28 cellular contexts compared by ENCODE assay signal in the genomic region with DNA sequence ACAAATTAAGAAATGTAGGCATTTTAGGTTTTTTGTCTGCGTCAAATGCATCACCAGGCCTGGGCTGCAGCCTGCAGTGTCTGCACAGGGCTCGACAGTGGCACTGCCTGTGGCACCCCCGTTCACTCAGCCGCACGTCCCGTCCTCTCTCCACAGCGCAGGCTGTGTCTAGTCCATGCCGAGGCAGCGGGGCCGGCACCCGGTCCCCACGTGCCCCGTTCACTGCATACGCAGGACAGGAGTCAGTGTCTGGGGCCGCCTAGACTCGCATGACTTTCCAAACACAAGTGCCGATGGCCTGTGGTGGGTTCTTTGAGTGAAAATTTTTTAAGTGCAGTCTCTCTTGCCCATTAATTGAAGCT.
"Had no signal": no experiment of that assay in that cellular context is flagged by ENCODE, and none has a peak within 500 bp of the region (broad histone marks: within the 10 kb centered on the region; RNA-seq: fewer than 3 reads in every experiment).

No MANE protein-coding gene starts in this region.

- ATAC-seq: effector memory CD8-positive, alpha-beta T cell; esophagus mucosa; gastrocnemius medialis; heart right ventricle; left cardiac atrium; left lung; left ventricle myocardium superior; mucosa of descending colon had no signal

- H3K4me1 ChIP-seq: colonic mucosa, esophagus squamous epithelium, gastrocnemius medialis, heart right ventricle, left lung had no signal

- H3K27me3 Mint-ChIP-seq: dendritic cell treated with granulocyte-macrophage colony-stimulating factor and Interleukin-4, amounts not matched to agents 40 ng/mL and 50 ng/mL, for 4 days; effector memory CD8-positive, alpha-beta T cell; memory B cell; naive B cell had no signal

- H3K4me3 Mint-ChIP-seq: dendritic cell treated with granulocyte-macrophage colony-stimulating factor and Interleukin-4, amounts not matched to agents 40 ng/mL and 50 ng/mL, for 4 days; effector memory CD8-positive, alpha-beta T cell; endodermal cell; immature natural killer cell; memory B cell; mesothelial cell of epicardium; naive B cell had no signal

- H3K4me3 ChIP-seq: colonic mucosa, esophagus squamous epithelium, gastrocnemius medialis, heart right ventricle, left lung, lung, mucosa of descending colon had no signal

- H3K27ac Mint-ChIP-seq: dendritic cell treated with granulocyte-macrophage colony-stimulating factor and Interleukin-4, amounts not matched to agents 40 ng/mL and 50 ng/mL, for 4 days; effector memory CD8-positive, alpha-beta T cell; endodermal cell; immature natural killer cell; memory B cell; mesothelial cell of epicardium had no signal

- H3K9me3 Mint-ChIP-seq: effector memory CD8-positive, alpha-beta T cell had no signal

- H3K9me3 ChIP-seq: colonic mucosa, esophagus squamous epithelium, gastrocnemius medialis had no signal

- H3K27me3 ChIP-seq: colonic mucosa, esophagus squamous epithelium, gastrocnemius medialis, heart right ventricle, left lung had no signal

- DNase-seq: colonic mucosa; cortex of kidney; effector CD8-positive, alpha-beta T cell; effector memory CD8-positive, alpha-beta T cell; erythroblast; esophagus squamous epithelium; foreskin fibroblast; foreskin melanocyte; gastrocnemius medialis; glutamatergic neuron; heart right ventricle; hippocampal formation; immature natural killer cell; islet precursor cell; left cardiac atrium; left lung; left ventricle myocardium superior; mammary epithelial cell; mesendoderm; mucosa of descending colon; naive B cell had no signal

- H3K36me3 Mint-ChIP-seq: immature natural killer cell, memory B cell, naive B cell had no signal

- H3K36me3 ChIP-seq: colonic mucosa, esophagus squamous epithelium, gastrocnemius medialis, heart right ventricle, left lung had no signal

- H3K27ac ChIP-seq: colonic mucosa, epithelial cell of prostate, esophagus squamous epithelium, gastrocnemius medialis, heart right ventricle, left lung had no signal

- H3K4me1 Mint-ChIP-seq: endodermal cell, immature natural killer cell, memory B cell, mesothelial cell of epicardium, naive B cell had no signal
